ENCODE assay signal across 20 cellular contexts in genomic region chr11:110198031-110198729, GRCh38.
DNase-seq lines count a peak whose midpoint lies in the region; ATAC-seq and TF ChIP-seq lines count a peak whose summit lies in the region.
"Had no signal": no experiment of that assay in that cellular context is flagged by ENCODE, and none has a peak within 500 bp of the region (broad histone marks: within the 10 kb centered on the region; RNA-seq: fewer than 3 reads in every experiment).

No MANE protein-coding gene starts in this region.

- H3K14ac ChIP-seq in mesenchymal stem cell (ENCODE audit: low read length in 2 of 2), result no peak overlapping the region

- no peak overlapping the region for H3K23ac ChIP-seq in mesenchymal stem cell (ENCODE audit: low read length in 2 of 2)

- H2BK12ac ChIP-seq in mesenchymal stem cell (ENCODE audit: low read length in 2 of 2), result no peak overlapping the region

- no peaks in the 10 kb centered on the region for H3K9me3 ChIP-seq in PC-3 (ENCODE audit: low read length)
- no peaks in the 10 kb centered on the region for H3K9me3 ChIP-seq in mesenchymal stem cell (ENCODE audit: control insufficient read depth, low read length)
- no peaks in the 10 kb centered on the region for H3K9me3 ChIP-seq in vagina
- H3K9me3 ChIP-seq: body of pancreas, mucosa of descending colon had no signal

- no peak overlapping the region for H4K91ac ChIP-seq in mesenchymal stem cell (ENCODE audit: low read length)

- no peaks in the 10 kb centered on the region for H3K79me1 ChIP-seq in mesenchymal stem cell (replicated peaks; ENCODE audit: low read length, poor library complexity, severe bottlenecking)

- H2BK15ac ChIP-seq in mesenchymal stem cell (ENCODE audit: low read depth, poor library complexity, severe bottlenecking), result no peak overlapping the region

- H3K18ac ChIP-seq in mesenchymal stem cell (ENCODE audit: low read depth in 1 of 2, low read length in 2 of 2), result no peak overlapping the region

- CTCF ChIA-PET in PC-3 (lab: Charles Lee), result no interaction called here

- POLR2A ChIA-PET in PC-3 (lab: Charles Lee; ENCODE audit: unreplicated experiment), result no interaction called here

- H2AFZ ChIP-seq in PC-3 (ENCODE audit: low read length) (no peak overlapping the region), mesenchymal stem cell (ENCODE audit: low read depth, low read length) (no peak overlapping the region)

- H3K4me1 ChIP-seq in PC-3 (ENCODE audit: insufficient read depth, low read length), result peaks cover 77% of the 10 kb centered on the region
- H3K4me1 ChIP-seq in mesenchymal stem cell (ENCODE audit: control insufficient read depth, insufficient read depth, low read depth, low read length), result peaks cover 24% of the 10 kb centered on the region
- no peaks in the 10 kb centered on the region for H3K4me1 ChIP-seq in vagina
- H3K4me1 ChIP-seq: body of pancreas had no signal

- TF ChIP-seq CTCF in PC-3 (conservative IDR thresholded peaks at IDR 0.05; ENCODE audit: low read depth, low read length), result no peak
- TF ChIP-seq CTCF in epithelial cell of esophagus (IDR thresholded peaks at IDR 0.05; ENCODE audit: insufficient read depth, low read depth, low read length, missing control alignments), result no peak
- TF ChIP-seq CTCF in vagina (IDR thresholded peaks at IDR 0.05), result no peak

- H2BK5ac ChIP-seq in mesenchymal stem cell (ENCODE audit: low read depth, low read length, poor library complexity, severe bottlenecking), result no peak overlapping the region

- no peak overlapping the region for H4K8ac ChIP-seq in mesenchymal stem cell (ENCODE audit: low read length)

- DNase-seq in EL (peak; percentile 38), PC-3 (peak; percentile 54), epithelial cell of esophagus (ENCODE audit: low read depth) (peak; percentile 38), mesenchymal stem cell (no peak), SHP77 (lab: John Stamatoyannopoulos, UW) (no peak), GF-D8 (lab: John Stamatoyannopoulos, UW) (no peak), vagina (ENCODE audit: extremely low spot score in 2 of 2) (no peak)
- DNase-seq: activated CD4-positive, alpha-beta T cell treated with anti-CD3 and anti-CD28 coated beads, Interleukin-2, amount 50 U/mL, for 48 hours; activated CD4-positive, CD25-positive, alpha-beta regulatory T cell treated with anti-CD3 and anti-CD28 coated beads, Interleukin-2, amount 50 U/mL, for 72 hours; activated naive CD4-positive, alpha-beta T cell; body of pancreas; HFFc6; mucosa of descending colon; natural killer cell; NCI-H1694 treated with DMSO at 0.1 percent for 48 hours; NCI-H510A; stimulated activated naive CD4-positive, alpha-beta T cell had no signal

- peaks cover 15% of the 10 kb centered on the region for H3F3A ChIP-seq in PC-3 (ENCODE audit: low read length, unreplicated experiment)

- no peaks in the 10 kb centered on the region for H3K79me2 ChIP-seq in PC-3 (ENCODE audit: low read length)

- BruUV-seq in PC-3 (replicated peaks; lab: Mats Ljungman, UMichigan), result no TSS peak

- ATAC-seq in PC-3, result no peak
- no peak for ATAC-seq in GM18873 (IDR thresholded peaks at IDR 0.05; ENCODE audit: low FRiP score, unreplicated experiment)
- ATAC-seq: body of pancreas, mucosa of descending colon, natural killer cell had no signal

- no peak overlapping the region for H2BK120ac ChIP-seq in mesenchymal stem cell (ENCODE audit: low read depth, low read length)

- 98% methylated on average over 9 of the region's 9 CpGs for WGBS in mesenchymal stem cell

- H3K27ac ChIP-seq in PC-3 (ENCODE audit: low read length), result peak overlapping the region; percentile 92
- H3K27ac ChIP-seq in mesenchymal stem cell (ENCODE audit: low read length, poor library complexity, severe bottlenecking), result no peak overlapping the region
- no peak overlapping the region for H3K27ac ChIP-seq in vagina
- H3K27ac ChIP-seq: BLaER1 treated with 17β-estradiol and CSF1 and Interleukin-3, amounts not matched to agents 10 nM and 100 nM; body of pancreas; dorsolateral prefrontal cortex had no signal

- no peak overlapping the region for H3K4me3 ChIP-seq in PC-3 (ENCODE audit: low read length)
- H3K4me3 ChIP-seq in epithelial cell of esophagus (ENCODE audit: low read length), result no peak overlapping the region
- H3K4me3 ChIP-seq in mesenchymal stem cell (ENCODE audit: insufficient read depth in 1 of 2, low read depth in 1 of 2, low read length in 2 of 2), result no peak overlapping the region
- no peak overlapping the region for H3K4me3 ChIP-seq in vagina
- H3K4me3 ChIP-seq: BLaER1 treated with 17β-estradiol and CSF1 and Interleukin-3, amounts not matched to agents 10 nM and 100 nM; body of pancreas; dorsolateral prefrontal cortex; mucosa of descending colon had no signal

- H3K27me3 ChIP-seq in PC-3 (ENCODE audit: low read length) (no peaks in the 10 kb centered on the region), mesenchymal stem cell (ENCODE audit: control insufficient read depth in 1 of 2, insufficient read depth in 1 of 2, low read length in 2 of 2) (no peaks in the 10 kb centered on the region), vagina (no peaks in the 10 kb centered on the region)
- H3K27me3 ChIP-seq: BLaER1 treated with 17β-estradiol and CSF1 and Interleukin-3, amounts not matched to agents 10 nM and 100 nM; body of pancreas; dorsolateral prefrontal cortex had no signal

- H3K4ac ChIP-seq in mesenchymal stem cell (ENCODE audit: low read depth in 1 of 2, low read length in 2 of 2), result no peak overlapping the region

- H3K36me3 ChIP-seq in PC-3 (ENCODE audit: low read depth, low read length) (no peaks in the 10 kb centered on the region), mesenchymal stem cell (ENCODE audit: control insufficient read depth in 1 of 2, insufficient read depth in 2 of 2, low read depth in 1 of 2, low read length in 2 of 2) (no peaks in the 10 kb centered on the region), vagina (no peaks in the 10 kb centered on the region)
- H3K36me3 ChIP-seq: BLaER1 treated with 17β-estradiol and CSF1 and Interleukin-3, amounts not matched to agents 10 nM and 100 nM had no signal

- intact Hi-C loops in PC-3 (cut with micrococcal nuclease) (loop anchor here (5.0 kb wide), 1 partner anchor 249 kb away; no protein-coding TSS in a partner anchor), vagina (cut with DNase I) (no loop called here)

- H3K9me2 ChIP-seq in PC-3 (replicated peaks; ENCODE audit: low read length), result no peaks in the 10 kb centered on the region

- TF ChIP-seq POLR2A in vagina (IDR thresholded peaks at IDR 0.05), result no peak

- H3K9ac ChIP-seq in PC-3 (ENCODE audit: low read length) (peak overlapping the region; percentile 78), mesenchymal stem cell (ENCODE audit: low read length) (no peak overlapping the region)
- H3K9ac ChIP-seq: BLaER1 treated with 17β-estradiol and CSF1 and Interleukin-3, amounts not matched to agents 10 nM and 100 nM had no signal

- H3K4me2 ChIP-seq in PC-3 (ENCODE audit: low read length) (peak overlapping the region; percentile 1; the same call in 1 of the 2 replicates), mesenchymal stem cell (ENCODE audit: low read length, poor library complexity, severe bottlenecking) (no peak overlapping the region)

- H4K20me1 ChIP-seq in PC-3 (ENCODE audit: low read length), result no peaks in the 10 kb centered on the region
- H4K20me1 ChIP-seq: BLaER1 treated with 17β-estradiol and CSF1 and Interleukin-3, amounts not matched to agents 10 nM and 100 nM had no signal

- H2AK5ac ChIP-seq in mesenchymal stem cell (ENCODE audit: low read length, severe bottlenecking), result peak overlapping the region; percentile 44

Comparison
In these comparisons a context has a peak if more than half of its experiments do, and no peak if none do; other contexts are left out.
1. DNase-seq: peak in EL (single experiment), PC-3 (single experiment) and epithelial cell of esophagus (single experiment); none in mesenchymal stem cell (single experiment), SHP77 (0 of 2), GF-D8 (single experiment) and vagina (0 of 2).